Comparison of ENCODE assay signal across 9 cellular contexts in the genomic region with DNA sequence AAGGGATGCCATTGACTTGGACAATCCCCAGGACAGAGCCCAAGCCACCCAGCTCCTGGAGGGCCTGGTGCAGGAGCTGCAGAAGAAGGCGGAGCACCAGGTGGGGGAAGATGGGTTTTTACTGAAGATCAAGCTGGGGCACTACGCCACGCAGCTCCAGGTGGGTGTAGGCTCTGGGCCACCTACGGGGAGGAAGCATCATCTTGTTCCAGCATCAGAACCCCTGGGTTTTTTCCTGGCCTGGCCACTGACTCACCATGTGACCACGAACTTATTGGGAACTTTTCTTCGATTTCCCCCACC. TPM values are rescaled to one million over a fixed set of nuclear protein-coding genes. Genes with fewer than 3 reads are reported as not detected.
DNase-seq lines count a peak whose midpoint lies in the region; ATAC-seq and TF ChIP-seq lines count a peak whose summit lies in the region.
"Had no signal": no experiment of that assay in that cellular context is flagged by ENCODE, and none has a peak within 500 bp of the region (broad histone marks: within the 10 kb centered on the region; RNA-seq: fewer than 3 reads in every experiment).

No MANE protein-coding gene starts in this region.

- H3K27ac ChIP-seq in CD8-positive, alpha-beta memory T cell (ENCODE audit: low read depth, low read length), result peak overlapping the region; percentile 88
- peak overlapping the region in 1 of 2 donors; percentile 96 for H3K27ac ChIP-seq in coronary artery

- TF ChIP-seq CTCF in coronary artery (IDR thresholded peaks at IDR 0.05), result no peak

- H3K9me3 ChIP-seq in CD8-positive, alpha-beta memory T cell (ENCODE audit: low read length), result no peaks in the 10 kb centered on the region
- H3K9me3 ChIP-seq: Caco-2 had no signal

- peak overlapping the region; percentile 73 to 98 (median 96) for H3K27ac Mint-ChIP-seq in CD8-positive, alpha-beta memory T cell
- H3K27ac Mint-ChIP-seq in activated CD4-positive, alpha-beta T cell treated with anti-CD3 and anti-CD28 coated beads, Interleukin-2, amount 10 ng/mL, durations not matched to agents 24 days and 14 days, result peak overlapping the region; percentile 81

- intact Hi-C loops in activated CD4-positive, alpha-beta T cell treated with anti-CD3 and anti-CD28 coated beads, Interleukin-2, amount 10 ng/mL, durations not matched to agents 24 days and 14 days (cut with micrococcal nuclease), result loop anchor here (1.0 to 2.0 kb wide), 3 partner anchors 19 to 109 kb away; a partner anchor contains a TSS

- ATAC-seq in HG03196 (IDR thresholded peaks at IDR 0.05; ENCODE audit: unreplicated experiment) (no peak), GM19452 (IDR thresholded peaks at IDR 0.05; ENCODE audit: unreplicated experiment) (no peak)

- peak overlapping the region; percentile 65 for H3K4me3 ChIP-seq in CD8-positive, alpha-beta memory T cell (ENCODE audit: low read length)
- H3K4me3 ChIP-seq in coronary artery, result peak overlapping the region; percentile 95

- H3K4me1 Mint-ChIP-seq in CD8-positive, alpha-beta memory T cell, result peaks cover 47 to 71% (median 61%) of the 10 kb centered on the region in 3 donors
- H3K4me1 Mint-ChIP-seq in activated CD4-positive, alpha-beta T cell treated with anti-CD3 and anti-CD28 coated beads, Interleukin-2, amount 10 ng/mL, durations not matched to agents 24 days and 14 days, result peaks cover 54% of the 10 kb centered on the region

- peak overlapping the region; percentile 86 to 95 (median 93) for H3K4me3 Mint-ChIP-seq in CD8-positive, alpha-beta memory T cell
- H3K4me3 Mint-ChIP-seq in activated CD4-positive, alpha-beta T cell treated with anti-CD3 and anti-CD28 coated beads, Interleukin-2, amount 10 ng/mL, durations not matched to agents 24 days and 14 days, result peak overlapping the region; percentile 89

- H3K4me1 ChIP-seq in CD8-positive, alpha-beta memory T cell (ENCODE audit: insufficient read depth, low read length), result peaks cover 30% of the 10 kb centered on the region

- POLR2A ChIA-PET in CD8-positive, alpha-beta memory T cell (lab: Charles Lee), result interaction anchor here (0.8 to 5.6 kb wide), 6 partner anchors 11 to 99 kb away, joined by 3 to 55 read pairs (median 19); a partner anchor contains a TSS

- peaks cover 0 to 54% (median 6%) of the 10 kb centered on the region in 3 donors for H3K36me3 Mint-ChIP-seq in CD8-positive, alpha-beta memory T cell
- H3K36me3 Mint-ChIP-seq in activated CD4-positive, alpha-beta T cell treated with anti-CD3 and anti-CD28 coated beads, Interleukin-2, amount 10 ng/mL, durations not matched to agents 24 days and 14 days (ENCODE audit: low read depth), result peaks cover 70% of the 10 kb centered on the region

- CTCF ChIA-PET in CD8-positive, alpha-beta memory T cell (lab: Charles Lee), result interaction anchor here (0.8 to 2.8 kb wide), 5 partner anchors 10 to 106 kb away, joined by 3 to 26 read pairs (median 3); no protein-coding TSS in a partner anchor

- H3K27me3 Mint-ChIP-seq in CD8-positive, alpha-beta memory T cell, result no peaks in the 10 kb centered on the region
- no peaks in the 10 kb centered on the region for H3K27me3 Mint-ChIP-seq in activated CD4-positive, alpha-beta T cell treated with anti-CD3 and anti-CD28 coated beads, Interleukin-2, amount 10 ng/mL, durations not matched to agents 24 days and 14 days

- H3K27me3 ChIP-seq in CD8-positive, alpha-beta memory T cell (ENCODE audit: insufficient read depth, low read length, poor library complexity, severe bottlenecking), result no peaks in the 10 kb centered on the region

- H3K36me3 ChIP-seq in CD8-positive, alpha-beta memory T cell (ENCODE audit: insufficient read depth, low read length), result peaks cover 6% of the 10 kb centered on the region

- DNase-seq in CD8-positive, alpha-beta memory T cell, result peak in 2 of 5 donors; percentile 14 to 51
- DNase-seq in activated CD4-positive, alpha-beta T cell treated with anti-CD3 and anti-CD28 coated beads, Interleukin-2, amount 10 ng/mL, durations not matched to agents 24 days and 14 days, result peak; percentile 76
- DNase-seq in coronary artery (ENCODE audit: low spot score), result no peak
- DNase-seq in stimulated activated CD4-positive, alpha-beta T cell treated with anti-CD3 and anti-CD28 coated beads, Interleukin-2, amount 100 ng/mL, for 24 hours, result peak; percentile 74 to 77
- no peak for DNase-seq in NCI-H446 (lab: John Stamatoyannopoulos, UW)
- DNase-seq in glomerular visceral epithelial cell (ENCODE audit: extremely low spot score), result no peak

- no peaks in the 10 kb centered on the region for H3K9me3 Mint-ChIP-seq in CD8-positive, alpha-beta memory T cell
- no peaks in the 10 kb centered on the region for H3K9me3 Mint-ChIP-seq in activated CD4-positive, alpha-beta T cell treated with anti-CD3 and anti-CD28 coated beads, Interleukin-2, amount 10 ng/mL, durations not matched to agents 24 days and 14 days

RNA-seq across cellular contexts. Expression of a gene that starts 1.5 kb away (rescaled TPM):
- total RNA-seq in CD8-positive, alpha-beta memory T cell, result 100 to 1,000 TPM; 259 to 263 TPM
- 90.3 TPM for polyA plus RNA-seq in CD8-positive, alpha-beta memory T cell
- total RNA-seq in activated CD4-positive, alpha-beta T cell treated with anti-CD3 and anti-CD28 coated beads, Interleukin-2, amount 10 ng/mL, durations not matched to agents 24 days and 14 days, result 346 and 348 TPM in 2 replicates

RNA-seq across cellular contexts. Expression of a gene that starts 13.6 kb away (rescaled TPM):
- 100 to 1,000 TPM; 124 to 132 TPM for total RNA-seq in CD8-positive, alpha-beta memory T cell
- polyA plus RNA-seq in CD8-positive, alpha-beta memory T cell, result 108 TPM
- 184 and 189 TPM in 2 replicates for total RNA-seq in activated CD4-positive, alpha-beta T cell treated with anti-CD3 and anti-CD28 coated beads, Interleukin-2, amount 10 ng/mL, durations not matched to agents 24 days and 14 days

Comparison
In these comparisons a context has a peak if more than half of its experiments do, and no peak if none do; other contexts are left out.
1. DNase-seq: peak in activated CD4-positive, alpha-beta T cell treated with anti-CD3 and anti-CD28 coated beads, Interleukin-2, amount 10 ng/mL, durations not matched to agents 24 days and 14 days (single experiment) and stimulated activated CD4-positive, alpha-beta T cell treated with anti-CD3 and anti-CD28 coated beads, Interleukin-2, amount 100 ng/mL, for 24 hours (2 of 2); none in coronary artery (single experiment), NCI-H446 (0 of 2) and glomerular visceral epithelial cell (single experiment).